In genomic region chr17:18181358-18181757, GRCh38 we compare ENCODE assay signal across 1 cellular context.
TF ChIP-seq lines count a peak whose summit lies in the region.

No MANE protein-coding gene starts in this region.

TF ChIP-seq in WTC11, 78 proteins besides CTCF, POLR2A, EP300 and RAD21 (continued from another document):
- no peak for TF ChIP-seq FOXP4 (CRISPR knock-in tag; IDR thresholded peaks at IDR 0.05)
- TF ChIP-seq ZNF263 (CRISPR knock-in tag; IDR thresholded peaks at IDR 0.05; ENCODE audit: low read depth), result no peak
- TF ChIP-seq CREB1 (CRISPR knock-in tag; IDR thresholded peaks at IDR 0.05), result no peak
- no peak for TF ChIP-seq USF2 (CRISPR knock-in tag; IDR thresholded peaks at IDR 0.05)
- no peak for TF ChIP-seq ZNF317 (CRISPR knock-in tag; IDR thresholded peaks at IDR 0.05; ENCODE audit: borderline replicate concordance, low read depth)
